Comparison of ENCODE assay signal across 40 cellular contexts in genomic region chr20:17701826-17702225, GRCh38. TPM values are rescaled to one million over a fixed set of nuclear protein-coding genes. Genes with fewer than 3 reads are reported as not detected.
DNase-seq lines count a peak whose midpoint lies in the region; ATAC-seq, FAIRE-seq and TF ChIP-seq lines count a peak whose summit lies in the region.
"Had no signal": no experiment of that assay in that cellular context is flagged by ENCODE, and none has a peak within 500 bp of the region (broad histone marks: within the 10 kb centered on the region; RNA-seq: fewer than 3 reads in every experiment).

No MANE protein-coding gene starts in this region.

- no peak for TF ChIP-seq POLR2A in body of pancreas (IDR thresholded peaks at IDR 0.05)
- TF ChIP-seq POLR2A in H54 (IDR thresholded peaks at IDR 0.05; ENCODE audit: low read depth, low read length): no peak

- intact Hi-C loops in body of pancreas (cut with DNase I) (no loop called here), head of caudate nucleus (cut with DNase I) (no loop called here)

- H3K27ac ChIP-seq in body of pancreas (peak overlapping the region; percentile 36 to 85 (median 84)), caudate nucleus (ENCODE audit: low read depth, low read length) (peak overlapping the region; percentile 23)
- H3K27ac ChIP-seq: 22Rv1; A549; BLaER1; BLaER1 treated with 17β-estradiol and CSF1 and Interleukin-3, amounts not matched to agents 10 nM and 100 nM; C4-2B had no signal

- TF ChIP-seq CTCF in body of pancreas (IDR thresholded peaks at IDR 0.05): no peak

- no peaks in the 10 kb centered on the region for H3K27me3 ChIP-seq in body of pancreas
- H3K27me3 ChIP-seq: BE2C; BLaER1; BLaER1 treated with 17β-estradiol and CSF1 and Interleukin-3, amounts not matched to agents 10 nM and 100 nM had no signal

- peaks cover 71% of the 10 kb centered on the region for H3K4me1 ChIP-seq in body of pancreas
- H3K4me1 ChIP-seq: A549, BE2C had no signal

- 62 to 81% methylated on average over 4 of the region's 4 CpGs for WGBS in body of pancreas, 2 donors

- H3K4me3 ChIP-seq in body of pancreas: no peak overlapping the region
- H3K4me3 ChIP-seq: A549; BLaER1; BLaER1 treated with 17β-estradiol and CSF1 and Interleukin-3, amounts not matched to agents 10 nM and 100 nM had no signal

- H3K4me3 Mint-ChIP-seq in natural killer cell treated with Interleukin-12 subunit alpha and Interleukin-12 subunit beta and Interleukin-15 and Interleukin-18, amount 100 ng/mL, for 72 hours: no peak overlapping the region
- H3K4me3 Mint-ChIP-seq: B cell; CD14-positive monocyte; CD4-positive, alpha-beta memory T cell; CD4-positive, alpha-beta T cell; CD4-positive, CD25-positive, alpha-beta regulatory T cell; CD8-positive, alpha-beta memory T cell; CD8-positive, alpha-beta T cell had no signal

- no peaks in the 10 kb centered on the region for H3K9me3 Mint-ChIP-seq in natural killer cell treated with Interleukin-12 subunit alpha and Interleukin-12 subunit beta and Interleukin-15 and Interleukin-18, amount 100 ng/mL, for 72 hours
- H3K9me3 Mint-ChIP-seq: CD4-positive, alpha-beta memory T cell; CD4-positive, alpha-beta T cell; CD4-positive, CD25-positive, alpha-beta regulatory T cell; CD8-positive, alpha-beta T cell had no signal

- no peak for ATAC-seq in body of pancreas
- no peak for ATAC-seq in natural killer cell treated with Interleukin-12 subunit alpha and Interleukin-12 subunit beta and Interleukin-15 and Interleukin-18, amount 100 ng/mL, for 72 hours
- ATAC-seq: A549; CD8-positive, alpha-beta T cell had no signal

- DNase-seq in body of pancreas: peak in 1 of 4 donors; percentile 2
- DNase-seq in caudate nucleus (lab: John Stamatoyannopoulos, UW): peak in 36 of 61 donors; percentile 5 to 86 (median 40)
- DNase-seq in head of caudate nucleus: peak in 37 of 42 donors; percentile 23 to 89 (median 58)
- DNase-seq in putamen (ENCODE audit: low spot score): peak; percentile 71
- DNase-seq in HT-29 (ENCODE audit: low spot score): no peak
- no peak for DNase-seq in H54 (ENCODE audit: insufficient read length, low spot score)
- DNase-seq in NCI-H1417 treated with DMSO at 0.1 percent for 48 hours (lab: John Stamatoyannopoulos, UW): no peak
- no peak for DNase-seq in natural killer cell treated with Interleukin-12 subunit alpha and Interleukin-12 subunit beta and Interleukin-15 and Interleukin-18, amount 100 ng/mL, for 72 hours (ENCODE audit: low spot score)
- DNase-seq: 8988T; ACHN; AML-193; BE2C; C1 segment of cervical spinal cord; Caco-2; Calu3; CD4-positive, alpha-beta memory T cell; CD4-positive, alpha-beta T cell; CD4-positive, CD25-positive, alpha-beta regulatory T cell; CD8-positive, alpha-beta memory T cell; CD8-positive, alpha-beta T cell; COR-L47; DMS 273 treated with DMSO at 0.1 percent for 48 hours; DMS153; DMS53; DMS79; DMS79 treated with DMSO at 0.1 percent for 48 hours; DND-41; EL had no signal

- no peak for FAIRE-seq in H54 (lab: Jason Lieb, UNC)
- FAIRE-seq: A204.1, A549, D721Med had no signal

- H3K36me3 Mint-ChIP-seq in natural killer cell treated with Interleukin-12 subunit alpha and Interleukin-12 subunit beta and Interleukin-15 and Interleukin-18, amount 100 ng/mL, for 72 hours: no peaks in the 10 kb centered on the region
- H3K36me3 Mint-ChIP-seq: CD14-positive monocyte; CD4-positive, alpha-beta memory T cell; CD4-positive, CD25-positive, alpha-beta regulatory T cell; CD8-positive, alpha-beta memory T cell; CD8-positive, alpha-beta T cell had no signal

- no peak overlapping the region for H3K27ac Mint-ChIP-seq in natural killer cell treated with Interleukin-12 subunit alpha and Interleukin-12 subunit beta and Interleukin-15 and Interleukin-18, amount 100 ng/mL, for 72 hours
- H3K27ac Mint-ChIP-seq: B cell; CD14-positive monocyte; CD4-positive, alpha-beta T cell; CD4-positive, CD25-positive, alpha-beta regulatory T cell; CD8-positive, alpha-beta memory T cell; CD8-positive, alpha-beta T cell had no signal

- H3K4me1 Mint-ChIP-seq in natural killer cell treated with Interleukin-12 subunit alpha and Interleukin-12 subunit beta and Interleukin-15 and Interleukin-18, amount 100 ng/mL, for 72 hours (ENCODE audit: low read depth in 2 of 2): peaks cover 0 to 2% of the 10 kb centered on the region in 2 donors
- H3K4me1 Mint-ChIP-seq: B cell; CD14-positive monocyte; CD4-positive, alpha-beta memory T cell; CD4-positive, CD25-positive, alpha-beta regulatory T cell; CD8-positive, alpha-beta memory T cell had no signal

- H3K27me3 Mint-ChIP-seq in natural killer cell treated with Interleukin-12 subunit alpha and Interleukin-12 subunit beta and Interleukin-15 and Interleukin-18, amount 100 ng/mL, for 72 hours: no peaks in the 10 kb centered on the region
- H3K27me3 Mint-ChIP-seq: CD4-positive, alpha-beta memory T cell; CD4-positive, alpha-beta T cell had no signal

- H3K9me3 ChIP-seq in body of pancreas: no peaks in the 10 kb centered on the region
- H3K9me3 ChIP-seq: A549, BE2C, Caco-2 had no signal

- no peaks in the 10 kb centered on the region for H3K36me3 ChIP-seq in body of pancreas (replicated peaks in 1 of 2; ENCODE audit: insufficient read depth in 1 of 2, low read depth in 2 of 2)
- H3K36me3 ChIP-seq: BE2C; BLaER1; BLaER1 treated with 17β-estradiol and CSF1 and Interleukin-3, amounts not matched to agents 10 nM and 100 nM had no signal

RNA-seq across cellular contexts. Expression of gene BANF2, which starts 2.1 kb away (rescaled TPM):
- 1 to 10 TPM in 1 of 2 donors, not detected in 1; 4.0 TPM for total RNA-seq in body of pancreas
- not detected in 2 replicates for total RNA-seq in HT-29 (2014; rRNA removed; shearing (Covaris generic))
- not detected for total RNA-seq in natural killer cell treated with Interleukin-12 subunit alpha and Interleukin-12 subunit beta and Interleukin-15 and Interleukin-18, amount 100 ng/mL, for 72 hours
- total RNA-seq: A172; A673; B cell; Calu3; CD4-positive, alpha-beta memory T cell; CD4-positive, alpha-beta T cell; CD4-positive, CD25-positive, alpha-beta regulatory T cell; CD8-positive, alpha-beta memory T cell; CD8-positive, alpha-beta T cell; Daoy had no signal

RNA-seq across cellular contexts. Expression of gene RRBP1, which starts 19.8 kb away (rescaled TPM):
- total RNA-seq in body of pancreas: 100 to 1,000 TPM; 313 to 511 TPM
- 93.6 and 101 TPM in 2 replicates for total RNA-seq in HT-29 (2014; rRNA removed; shearing (Covaris generic))
- 100 to 1,000 TPM; 113 to 134 TPM for total RNA-seq in natural killer cell treated with Interleukin-12 subunit alpha and Interleukin-12 subunit beta and Interleukin-15 and Interleukin-18, amount 100 ng/mL, for 72 hours

Comparison
In these comparisons a context has a peak if more than half of its experiments do, and no peak if none do; other contexts are left out.
1. DNase-seq: peak in caudate nucleus (36 of 61), head of caudate nucleus (37 of 42) and putamen (single experiment); none in HT-29 (single experiment), H54 (single experiment), NCI-H1417 treated with DMSO at 0.1 percent for 48 hours (single experiment) and natural killer cell treated with Interleukin-12 subunit alpha and Interleukin-12 subunit beta and Interleukin-15 and Interleukin-18, amount 100 ng/mL, for 72 hours (single experiment).